In the genomic region with DNA sequence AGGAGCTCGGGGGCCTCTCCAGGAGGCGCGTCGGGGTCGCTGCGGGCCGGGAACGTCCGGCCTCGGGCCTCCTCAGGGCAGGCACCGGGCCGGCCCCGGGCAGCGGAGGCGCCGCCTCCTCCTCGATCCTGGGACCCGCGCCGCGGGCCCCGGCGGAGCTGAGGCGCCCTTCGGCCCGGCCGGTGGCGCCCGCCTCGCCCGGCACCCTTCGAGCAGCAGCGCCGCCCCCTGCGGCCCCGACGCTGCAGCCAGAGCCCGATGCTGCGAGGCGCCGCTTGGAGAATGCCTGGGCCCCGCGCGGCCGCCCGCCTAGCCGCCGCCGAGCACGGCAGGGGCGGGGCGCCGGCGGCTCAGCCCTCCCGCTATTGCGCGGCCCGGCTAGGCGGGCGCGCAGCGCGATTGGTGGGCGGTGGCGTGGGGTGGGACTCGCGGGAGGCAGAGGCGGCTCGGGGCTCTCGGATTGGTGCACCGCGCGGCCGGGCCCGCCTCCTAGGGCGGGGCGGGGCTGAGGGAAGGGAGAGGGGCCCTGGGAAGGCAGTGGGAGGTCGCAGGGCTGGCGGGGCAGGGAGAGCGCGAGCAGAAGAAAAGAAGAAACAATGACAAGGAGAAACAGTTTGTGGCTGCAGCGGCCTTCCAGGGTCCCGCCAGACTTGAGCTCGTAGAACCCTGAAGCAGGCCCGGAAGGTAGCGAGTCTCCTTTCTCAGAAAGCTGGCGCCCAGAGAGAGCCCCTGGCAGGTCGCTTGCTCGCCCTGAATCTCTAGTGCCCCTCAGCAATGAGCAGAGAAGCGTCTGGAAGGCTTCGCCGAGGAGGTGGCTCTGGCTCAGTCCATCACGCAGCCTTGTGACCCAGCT, we compare ENCODE assay signal across 8 cellular contexts. TPM values are rescaled to one million over a fixed set of nuclear protein-coding genes. Genes with fewer than 3 reads are reported as not detected.
DNase-seq lines count a peak whose midpoint lies in the region; ATAC-seq and TF ChIP-seq lines count a peak whose summit lies in the region.

Gene EEIG1, minus strand, starts transcription at position 284 of the 853 bp plus-strand sequence. CDS start 852 bp downstream, outside the sequence.

- H3F3A ChIP-seq in SU-DHL-6 (ENCODE audit: insufficient read depth) = peaks cover 56% of the 10 kb centered on the region

- H3K9me3 ChIP-seq in SU-DHL-6 (ENCODE audit: insufficient read depth, low read length) (no peaks in the 10 kb centered on the region), ovary (no peaks in the 10 kb centered on the region), thymus (ENCODE audit: control insufficient read depth) (peaks cover 1% of the 10 kb centered on the region)

- peaks cover 45% of the 10 kb centered on the region for H3K4me1 Mint-ChIP-seq in activated naive CD8-positive, alpha-beta T cell treated with anti-CD3 and anti-CD28 coated beads for 36 hours

- H3K36me3 ChIP-seq in SU-DHL-6 (ENCODE audit: low read length) (peaks cover 10% of the 10 kb centered on the region; the same call in 1 of the 2 replicates), ovary (no peaks in the 10 kb centered on the region), thymus (ENCODE audit: control insufficient read depth, insufficient read depth) (no peaks in the 10 kb centered on the region)

- H3K27ac Mint-ChIP-seq in activated naive CD8-positive, alpha-beta T cell treated with anti-CD3 and anti-CD28 coated beads for 36 hours = peak within 1 kb of the TSS; percentile 96

- H3K4me1 ChIP-seq in ovary (ENCODE audit: insufficient read depth) = peaks cover 21% of the 10 kb centered on the region
- H3K4me1 ChIP-seq in thymus (ENCODE audit: control insufficient read depth, insufficient read depth, low read length) = peaks cover 38% of the 10 kb centered on the region

- no peak within 1 kb of the TSS for H2AFZ ChIP-seq in SU-DHL-6 (ENCODE audit: low read depth, low read length, severe bottlenecking)

- peak; percentile 78 for ATAC-seq in HG02642 (IDR thresholded peaks at IDR 0.05; ENCODE audit: poor library complexity, unreplicated experiment)

- H3K36me3 Mint-ChIP-seq in activated naive CD8-positive, alpha-beta T cell treated with anti-CD3 and anti-CD28 coated beads for 36 hours = peaks cover 20% of the 10 kb centered on the region

- H3K9ac ChIP-seq in SU-DHL-6 (ENCODE audit: low read length) = peak within 1 kb of the TSS; percentile 93

- H3K27me3 Mint-ChIP-seq in activated naive CD8-positive, alpha-beta T cell treated with anti-CD3 and anti-CD28 coated beads for 36 hours = no peaks in the 10 kb centered on the region

- intact Hi-C loops in head of caudate nucleus (cut with DNase I) (loop anchor here (5.0 kb wide), 1 partner anchor 34 kb away; no protein-coding TSS in a partner anchor), ovary (cut with DNase I) (no loop called here)

- H3K9me3 Mint-ChIP-seq in activated naive CD8-positive, alpha-beta T cell treated with anti-CD3 and anti-CD28 coated beads for 36 hours = no peaks in the 10 kb centered on the region

- TF ChIP-seq CTCF in GM12864 (IDR thresholded peaks at IDR 0.05; ENCODE audit: low read depth, low read length, missing control alignments) (no peak), SU-DHL-6 (IDR thresholded peaks at IDR 0.05; ENCODE audit: insufficient read depth, low read length, poor library complexity, severe bottlenecking) (no peak), ovary (IDR thresholded peaks at IDR 0.05) (peak in 1 of 3 donors; percentile 36)

- peak within 1 kb of the TSS; percentile 92 for H3K4me2 ChIP-seq in SU-DHL-6 (ENCODE audit: low read depth, low read length, poor library complexity, severe bottlenecking)

- peak; percentile 70 for TF ChIP-seq POLR2A in ovary (IDR thresholded peaks at IDR 0.05)

- H4K20me1 ChIP-seq in SU-DHL-6 (ENCODE audit: low read depth, low read length) = no peaks in the 10 kb centered on the region; the same call in 1 of the 2 replicates

- peak; percentile 61 for DNase-seq in GM12864 (ENCODE audit: low read depth)
- DNase-seq in NCI-H128 (lab: John Stamatoyannopoulos, UW; ENCODE audit: unreplicated experiment) = peak; percentile 92
- peak; percentile 100 for DNase-seq in activated naive CD8-positive, alpha-beta T cell treated with anti-CD3 and anti-CD28 coated beads for 36 hours
- DNase-seq in head of caudate nucleus = peak; percentile 90 to 100 (median 98)
- peak; percentile 95 to 97 (median 96) for DNase-seq in ovary

- H3K4me3 ChIP-seq in GM12864 (ENCODE audit: low read depth, low read length) = peak within 1 kb of the TSS; percentile 85
- H3K4me3 ChIP-seq in SU-DHL-6 (ENCODE audit: insufficient read depth, low read length, poor library complexity, severe bottlenecking) = peak within 1 kb of the TSS; percentile 95
- peak within 1 kb of the TSS; percentile 89 for H3K4me3 ChIP-seq in ovary
- H3K4me3 ChIP-seq in thymus (ENCODE audit: low read length) = peak within 1 kb of the TSS; percentile 90

- no peak for TF ChIP-seq EP300 in ovary (IDR thresholded peaks at IDR 0.05)

- H3K9me2 ChIP-seq in SU-DHL-6 (replicated peaks; ENCODE audit: insufficient read depth, low read length) = no peaks in the 10 kb centered on the region

- H3K79me2 ChIP-seq in SU-DHL-6 (ENCODE audit: insufficient read depth, low read length) = peaks cover 48% of the 10 kb centered on the region

- H3K27me3 ChIP-seq in SU-DHL-6 (ENCODE audit: low read length) (no peaks in the 10 kb centered on the region), ovary (no peaks in the 10 kb centered on the region), thymus (ENCODE audit: control insufficient read depth, insufficient read depth) (no peaks in the 10 kb centered on the region)

- peak within 1 kb of the TSS; percentile 99 for H3K27ac ChIP-seq in SU-DHL-6 (ENCODE audit: low read depth, low read length)
- H3K27ac ChIP-seq in ovary = peak within 1 kb of the TSS; percentile 60 to 74
- peak within 1 kb of the TSS; percentile 90 for H3K27ac ChIP-seq in thymus (ENCODE audit: low read depth)

- peak within 1 kb of the TSS; percentile 96 for H3K4me3 Mint-ChIP-seq in activated naive CD8-positive, alpha-beta T cell treated with anti-CD3 and anti-CD28 coated beads for 36 hours

- WGBS in ovary, 3 donors = 0 to 1% (median 1%) methylated on average over 71 to 93 of the region's 93 CpGs
- WGBS in thymus = 2% methylated on average over 93 of the region's 93 CpGs

RNA-seq across cellular contexts. Expression of gene EEIG1, which starts in this region (rescaled TPM):
- total RNA-seq in activated naive CD8-positive, alpha-beta T cell treated with anti-CD3 and anti-CD28 coated beads for 36 hours = 10 to 100 TPM; 77.2 to 83.8 TPM
- total RNA-seq in ovary = 100 to 1,000 TPM in 2 of 7 donors, 10 to 100 TPM in 4, 1 to 10 TPM in 1; 8.6 to 104 (median 76.0) TPM
- polyA plus RNA-seq in ovary (10 to 100 TPM; 17.9 to 20.8 TPM), thymus (51.4 TPM)

Comparison
In these comparisons a context has a peak if more than half of its experiments do, and no peak if none do; other contexts are left out.
1. Peak in every context shown above with its lines: DNase-seq, ATAC-seq, H3K4me3 ChIP-seq and H3K27ac ChIP-seq.